7 cellular contexts compared by ENCODE assay signal in genomic region chr19:29873024-29873800, GRCh38.
DNase-seq lines count a peak whose midpoint lies in the region; ATAC-seq, FAIRE-seq and TF ChIP-seq lines count a peak whose summit lies in the region.

No MANE protein-coding gene starts in this region.

- peak; percentile 79 for ATAC-seq in GM18502 (IDR thresholded peaks at IDR 0.05; ENCODE audit: poor library complexity, unreplicated experiment)
- no peak for ATAC-seq in HG03520 (IDR thresholded peaks at IDR 0.05; ENCODE audit: unreplicated experiment)

- FAIRE-seq in HTR-8/SVneo (lab: Jason Lieb, UNC) = no peak

- no peaks in the 10 kb centered on the region for H3K9me3 ChIP-seq in iPS-18c (ENCODE audit: control insufficient read depth, insufficient read depth, low read length)

- peak; percentile 57 for TF ChIP-seq CTCF in astrocyte of the cerebellum (IDR thresholded peaks at IDR 0.05; ENCODE audit: low read depth, low read length, missing control alignments)

- H3K4me3 ChIP-seq in astrocyte of the cerebellum (ENCODE audit: low read depth, low read length) = peak overlapping the region; percentile 35
- H3K4me3 ChIP-seq in iPS-18c (ENCODE audit: insufficient read depth, low read depth, low read length) = peak overlapping the region; percentile 67

- in situ Hi-C loops in astrocyte of the cerebellum (cut with HindIII; ENCODE audit: low sequenced_read_pairs) = no loop called here

- peak; percentile 69 for DNase-seq in HTR-8/SVneo (ENCODE audit: insufficient read length, low spot score)
- DNase-seq in T-helper 9 cell = peak; percentile 68
- no peak for DNase-seq in astrocyte of the cerebellum (ENCODE audit: low read depth)
- DNase-seq in stimulated activated CD4-positive, alpha-beta T cell treated with anti-CD3 and anti-CD28 coated beads, Interleukin-12 subunit alpha, Interleukin-12 subunit beta, amount 100 ng/mL, for 4 hours = peak; percentile 75
